Comparison of ENCODE assay signal across 10 cellular contexts in genomic region chr2:37656512-37657423, GRCh38. TPM values are rescaled to one million over a fixed set of nuclear protein-coding genes. Genes with fewer than 3 reads are reported as not detected.
DNase-seq lines count a peak whose midpoint lies in the region; ATAC-seq and TF ChIP-seq lines count a peak whose summit lies in the region.
"Had no signal": no experiment of that assay in that cellular context is flagged by ENCODE, and none has a peak within 500 bp of the region (broad histone marks: within the 10 kb centered on the region; RNA-seq: fewer than 3 reads in every experiment).

No MANE protein-coding gene starts in this region.

- WGBS in H9 (ENCODE audit: extremely low coverage, insufficient read length, low lambda C conversion rate) = no CpG with 5 or more reads among the region's 11 CpGs

- H3K23ac ChIP-seq in H9 (ENCODE audit: insufficient read length, low read depth, low read length) = no peak overlapping the region

- H3K23me2 ChIP-seq in H9 (ENCODE audit: insufficient read length, low read depth, low read length, poor library complexity, severe bottlenecking) = no peaks in the 10 kb centered on the region

- no peak overlapping the region for H2AK5ac ChIP-seq in H9 (ENCODE audit: insufficient read length, low read length)

- peak overlapping the region; percentile 80 to 93 (median 82) for H3K27ac Mint-ChIP-seq in H9

- H2BK15ac ChIP-seq in H9 (ENCODE audit: low read depth, low read length) = no peak overlapping the region

- H3K79me2 ChIP-seq in H9 (ENCODE audit: insufficient read depth, low read length) = peaks cover 15% of the 10 kb centered on the region; the same call in 1 of the 2 replicates
- H3K79me2 ChIP-seq in PC-9 (ENCODE audit: low read depth) = peaks cover 96% of the 10 kb centered on the region
- peaks cover 94% of the 10 kb centered on the region for H3K79me2 ChIP-seq in PC-3 (ENCODE audit: low read length)

- H4K5ac ChIP-seq in H9 (ENCODE audit: insufficient read length, low read depth, low read length) = no peak overlapping the region

- no peaks in the 10 kb centered on the region for H3K79me1 ChIP-seq in H9 (ENCODE audit: insufficient read depth, low read depth, low read length, poor library complexity, severe bottlenecking)

- no peak overlapping the region for H4K91ac ChIP-seq in H9 (ENCODE audit: insufficient read length, low read depth, low read length)

- no peak overlapping the region for H3K14ac ChIP-seq in H9 (ENCODE audit: insufficient read depth, low read length)

- H3K36me3 Mint-ChIP-seq in H9 (ENCODE audit: insufficient read depth in 1 of 3, low read depth in 3 of 3) = peaks cover 16 to 46% (median 17%) of the 10 kb centered on the region in 3 experiments; a peak in 6 of 7 replicates

- H3K9me3 ChIP-seq in H9 (ENCODE audit: control insufficient read depth, low read depth, low read length) (no peaks in the 10 kb centered on the region), PC-9 (ENCODE audit: insufficient read depth, low read depth) (no peaks in the 10 kb centered on the region), skeletal muscle satellite cell (replicated peaks; ENCODE audit: low read length) (no peaks in the 10 kb centered on the region), PC-3 (ENCODE audit: low read length) (no peaks in the 10 kb centered on the region)

- H3K4me3 Mint-ChIP-seq in H9 = peak overlapping the region; percentile 34 to 67

- POLR2A ChIA-PET in PC-9 (lab: Charles Lee; ENCODE audit: unreplicated experiment) (interaction anchor here (0.6 kb wide), 2 partner anchors 10 to 487 kb away, joined by 3 to 5 read pairs; no protein-coding TSS in a partner anchor), PC-3 (lab: Charles Lee; ENCODE audit: unreplicated experiment) (interaction anchor here (0.7 kb wide), 1 partner anchor 124 kb away, joined by 3 read pairs; no protein-coding TSS in a partner anchor)

- H3K4ac ChIP-seq in H9 (ENCODE audit: low read depth, low read length) = no peak overlapping the region

- no peak overlapping the region for H3K4me3 ChIP-seq in PC-9
- H3K4me3 ChIP-seq in skeletal muscle satellite cell (ENCODE audit: low read length) = peak overlapping the region; percentile 44
- no peak overlapping the region for H3K4me3 ChIP-seq in PC-3 (ENCODE audit: low read length)

- peak; percentile 86 for DNase-seq in H9
- DNase-seq in PC-9 = no peak
- DNase-seq in foreskin melanocyte = peak; percentile 94
- no peak for DNase-seq in HPDE6-E6E7 (ENCODE audit: extremely low spot score)
- no peak for DNase-seq in PC-3
- DNase-seq: head of caudate nucleus had no signal

- no peaks in the 10 kb centered on the region for H4K20me1 ChIP-seq in H9 (ENCODE audit: control insufficient read depth, insufficient read depth, insufficient read length)
- no peaks in the 10 kb centered on the region; the same call in 1 of the 2 replicates for H4K20me1 ChIP-seq in PC-9 (ENCODE audit: insufficient read depth)
- no peaks in the 10 kb centered on the region for H4K20me1 ChIP-seq in PC-3 (ENCODE audit: low read length)

- H3K27ac ChIP-seq in H9 (ENCODE audit: insufficient read length, low read depth, low read length) (peak overlapping the region; percentile 66), PC-9 (peak overlapping the region; percentile 28; the same call in 1 of the 2 replicates), PC-3 (ENCODE audit: low read length) (no peak overlapping the region)

- H2AFZ ChIP-seq in H9 (ENCODE audit: low read length) (no peak overlapping the region), PC-9 (no peak overlapping the region), PC-3 (ENCODE audit: low read length) (no peak overlapping the region)

- H3K9me2 ChIP-seq in PC-9 (ENCODE audit: insufficient read depth) (no peaks in the 10 kb centered on the region), PC-3 (replicated peaks; ENCODE audit: low read length) (no peaks in the 10 kb centered on the region)

- no peaks in the 10 kb centered on the region; a peak in 1 of 5 replicates for H3K9me3 Mint-ChIP-seq in H9

- no peak overlapping the region for H4K8ac ChIP-seq in H9 (replicated peaks; ENCODE audit: insufficient read length, low read depth, low read length)

- H3K4me1 Mint-ChIP-seq in H9 = peaks cover 84 to 89% of the 10 kb centered on the region in 2 experiments

- no peak for ATAC-seq in GM18861 (IDR thresholded peaks at IDR 0.05; ENCODE audit: unreplicated experiment)
- no peak for ATAC-seq in GM18519 (IDR thresholded peaks at IDR 0.05; ENCODE audit: low FRiP score, unreplicated experiment)
- no peak for ATAC-seq in PC-3
- ATAC-seq: HCT116 had no signal

- no peak overlapping the region for H2BK20ac ChIP-seq in H9 (ENCODE audit: low read depth, low read length, poor library complexity, severe bottlenecking)

- H3F3A ChIP-seq in PC-9 (ENCODE audit: insufficient read depth, low read depth) (peaks cover 18% of the 10 kb centered on the region), PC-3 (ENCODE audit: low read length, unreplicated experiment) (no peaks in the 10 kb centered on the region)

- H3K56ac ChIP-seq in H9 (ENCODE audit: insufficient read length, low read depth, low read length) = no peak overlapping the region

- H3K27me3 ChIP-seq in H9 (ENCODE audit: insufficient read depth, low read length) (peaks cover 2% of the 10 kb centered on the region; the same call in 1 of the 2 replicates), PC-9 (ENCODE audit: insufficient read depth, low read depth) (no peaks in the 10 kb centered on the region), skeletal muscle satellite cell (ENCODE audit: control insufficient read depth, insufficient read depth, low read length) (no peaks in the 10 kb centered on the region), PC-3 (ENCODE audit: low read length) (no peaks in the 10 kb centered on the region)

- no peak overlapping the region for H2BK12ac ChIP-seq in H9 (ENCODE audit: insufficient read length, low read depth, low read length)

- CTCF ChIA-PET in PC-9 (lab: Charles Lee) = interaction anchor here (0.6 to 0.9 kb wide), 3 partner anchors 197 to 266 kb away, joined by 3 to 13 read pairs (median 6); no protein-coding TSS in a partner anchor
- CTCF ChIA-PET in PC-3 (lab: Charles Lee) = no interaction called here

- H3K9ac ChIP-seq in H9 (ENCODE audit: extremely low read depth, insufficient read length, low read length) (no peak overlapping the region), skeletal muscle satellite cell (ENCODE audit: low read depth, low read length) (peak overlapping the region; percentile 32), PC-3 (ENCODE audit: low read length) (no peak overlapping the region)

- no peak overlapping the region for H2BK120ac ChIP-seq in H9 (ENCODE audit: low read depth, low read length, poor library complexity, severe bottlenecking)

- H3K36me3 ChIP-seq in PC-9 (ENCODE audit: low read depth) = peaks cover 42% of the 10 kb centered on the region
- peaks cover 92% of the 10 kb centered on the region for H3K36me3 ChIP-seq in skeletal muscle satellite cell (ENCODE audit: insufficient read depth, low read length)
- H3K36me3 ChIP-seq in PC-3 (ENCODE audit: low read depth, low read length) = peaks cover 11% of the 10 kb centered on the region

- BruUV-seq in PC-9 (replicated peaks; lab: Mats Ljungman, UMichigan) = no TSS peak
- BruUV-seq in PC-3 (replicated peaks; lab: Mats Ljungman, UMichigan) = no TSS peak

- H2BK5ac ChIP-seq in H9 (ENCODE audit: insufficient read length, low read length) = no peak overlapping the region

- H3K4me1 ChIP-seq in H9 (ENCODE audit: insufficient read depth, low read length) = peaks cover 41% of the 10 kb centered on the region
- peaks cover 57% of the 10 kb centered on the region for H3K4me1 ChIP-seq in PC-9 (replicated peaks; ENCODE audit: insufficient read depth)
- H3K4me1 ChIP-seq in skeletal muscle satellite cell (ENCODE audit: control insufficient read depth, insufficient read depth, low read length) = peaks cover 96% of the 10 kb centered on the region
- H3K4me1 ChIP-seq in PC-3 (ENCODE audit: insufficient read depth, low read length) = peaks cover 9% of the 10 kb centered on the region

- peak overlapping the region; percentile 51 for H3K4me2 ChIP-seq in H9 (ENCODE audit: insufficient read depth, insufficient read length, low read length)
- H3K4me2 ChIP-seq in PC-9 = no peak overlapping the region
- H3K4me2 ChIP-seq in skeletal muscle satellite cell (ENCODE audit: low read length) = peak overlapping the region; percentile 67
- H3K4me2 ChIP-seq in PC-3 (ENCODE audit: low read length) = no peak overlapping the region

- H3K18ac ChIP-seq in H9 (ENCODE audit: insufficient read length, low read depth, low read length) = no peak overlapping the region

- H3T11ph ChIP-seq in H9 (ENCODE audit: low read length) = no peak overlapping the region

- TF ChIP-seq CTCF in H9 (conservative IDR thresholded peaks at IDR 0.05) (no peak), PC-9 (conservative IDR thresholded peaks at IDR 0.05) (no peak), PC-3 (conservative IDR thresholded peaks at IDR 0.05; ENCODE audit: low read depth, low read length) (no peak)

- intact Hi-C loops in PC-9 (cut with micrococcal nuclease; ENCODE audit: unreplicated experiment) (no loop called here), PC-3 (cut with micrococcal nuclease) (no loop called here)

- peaks cover 2% of the 10 kb centered on the region; the same call in 1 of the 2 replicates for H3K27me3 Mint-ChIP-seq in H9 (ENCODE audit: low read depth)

RNA-seq across cellular contexts. Expression of gene CDC42EP3, which starts 14.7 kb away (rescaled TPM):
- total RNA-seq in H9 (2021) (58.3 and 61.5 TPM in 2 replicates), PC-9 (2021) (41.6 and 54.1 TPM in 2 replicates), PC-3 (2014; rRNA removed) (22.5 and 28.4 TPM in 2 replicates)
- 4.6 and 14.9 TPM in 2 replicates for total RNA-seq in skeletal muscle satellite cell (2012; rRNA removed)

Comparison
In these comparisons a context has a peak if more than half of its experiments do, and no peak if none do; other contexts are left out.
1. DNase-seq: peak in H9 (single experiment) and foreskin melanocyte (single experiment); none in PC-9 (0 of 2), HPDE6-E6E7 (single experiment) and PC-3 (single experiment).
2. H3K4me2 ChIP-seq: peak in H9 (single experiment) and skeletal muscle satellite cell (single experiment); none in PC-9 (single experiment) and PC-3 (single experiment).